In genomic region chr2:64720543-64721325, GRCh38 we compare ENCODE assay signal across 23 cellular contexts.
DNase-seq lines count a peak whose midpoint lies in the region; ATAC-seq and TF ChIP-seq lines count a peak whose summit lies in the region.
"Had no signal": no experiment of that assay in that cellular context is flagged by ENCODE, and none has a peak within 500 bp of the region (broad histone marks: within the 10 kb centered on the region; RNA-seq: fewer than 3 reads in every experiment).

No MANE protein-coding gene starts in this region.

- no peak overlapping the region for H4K5ac ChIP-seq in IMR-90 (ENCODE audit: low read depth, low read length)

- whole genome bisulfite sequencing in IMR-90 (ENCODE audit: extremely low coverage in 2 of 2, insufficient read length in 1 of 2), 2 experiments, result no CpG with 5 or more reads among the region's 5 CpGs
- WGBS in hepatocyte (ENCODE audit: low lambda C conversion rate, missing lambda C conversion rate), result 67% methylated on average over 5 of the region's 5 CpGs

- H2BK20ac ChIP-seq in IMR-90 (ENCODE audit: low read depth, low read length), result no peak overlapping the region

- no peak overlapping the region for H2AK9ac ChIP-seq in IMR-90 (replicated peaks; ENCODE audit: low read depth, low read length, poor library complexity)

- no peak for TF ChIP-seq POLR2A in IMR-90 (IDR thresholded peaks at IDR 0.05; ENCODE audit: low read depth, low read length)

- H3K4me1 ChIP-seq in IMR-90 (ENCODE audit: control insufficient read depth, insufficient read depth, low read length) (no peaks in the 10 kb centered on the region), hepatocyte (ENCODE audit: insufficient read depth) (peaks cover 13% of the 10 kb centered on the region)
- H3K4me1 ChIP-seq: adrenal gland, colonic mucosa had no signal

- H4K91ac ChIP-seq in IMR-90 (ENCODE audit: insufficient read depth, low read depth, low read length), result no peak overlapping the region

- no peak overlapping the region for H3K14ac ChIP-seq in IMR-90 (replicated peaks; ENCODE audit: low read depth, low read length)

- H3K36me3 Mint-ChIP-seq in osteocyte (ENCODE audit: unreplicated experiment), result no peaks in the 10 kb centered on the region
- H3K36me3 Mint-ChIP-seq in chondrocyte (ENCODE audit: low read depth), result no peaks in the 10 kb centered on the region

- H3K18ac ChIP-seq in IMR-90 (ENCODE audit: low read depth, low read length), result no peak overlapping the region

- peak overlapping the region; percentile 35 for H3K27ac Mint-ChIP-seq in osteocyte (ENCODE audit: unreplicated experiment)
- no peak overlapping the region for H3K27ac Mint-ChIP-seq in chondrocyte (ENCODE audit: unreplicated experiment)
- H3K27ac Mint-ChIP-seq: IgD-negative memory B cell had no signal

- H4K20me1 ChIP-seq in IMR-90 (ENCODE audit: insufficient read depth, low read length) (no peaks in the 10 kb centered on the region), hepatocyte (ENCODE audit: insufficient read depth, poor library complexity, severe bottlenecking) (no peaks in the 10 kb centered on the region)

- H3K27ac ChIP-seq in IMR-90 (ENCODE audit: insufficient read depth, low read length), result no peak overlapping the region
- peak overlapping the region; percentile 25 for H3K27ac ChIP-seq in hepatocyte
- H3K27ac ChIP-seq: adrenal gland, colonic mucosa had no signal

- H2BK15ac ChIP-seq in IMR-90 (ENCODE audit: low read depth, low read length), result no peak overlapping the region

- H3K36me3 ChIP-seq in IMR-90 (ENCODE audit: control insufficient read depth, insufficient read depth, low read length), result no peaks in the 10 kb centered on the region
- H3K36me3 ChIP-seq in hepatocyte (replicated peaks; ENCODE audit: insufficient read depth, low read depth), result no peaks in the 10 kb centered on the region
- H3K36me3 ChIP-seq: adrenal gland, colonic mucosa had no signal

- in situ Hi-C loops in IMR-90 (cut with MboI; ENCODE audit: low sequenced_read_pairs), result no loop called here

- dilution Hi-C loops in IMR-90 (cut with HindIII; ENCODE audit: low sequenced_read_pairs, unreplicated experiment), result no loop called here

- H3K4me2 ChIP-seq in IMR-90 (ENCODE audit: low read depth, low read length), result no peak overlapping the region
- peak overlapping the region; percentile 60 for H3K4me2 ChIP-seq in hepatocyte

- H2BK120ac ChIP-seq in IMR-90 (ENCODE audit: low read depth, low read length), result no peak overlapping the region

- no peaks in the 10 kb centered on the region for H3K9me1 ChIP-seq in IMR-90 (ENCODE audit: insufficient read depth, low read length)

- H3K79me2 ChIP-seq in hepatocyte, result peaks cover 8% of the 10 kb centered on the region

- no peak overlapping the region for H3K23ac ChIP-seq in IMR-90 (ENCODE audit: low read depth, low read length)

- H3K9me3 ChIP-seq in IMR-90 (ENCODE audit: control insufficient read depth, insufficient read depth, low read length) (no peaks in the 10 kb centered on the region), hepatocyte (ENCODE audit: low read depth) (no peaks in the 10 kb centered on the region)
- H3K9me3 ChIP-seq: adrenal gland, colonic mucosa had no signal

- BruUV-seq in IMR-90 (replicated peaks; lab: Mats Ljungman, UMichigan), result no TSS peak

- H3K27me3 Mint-ChIP-seq in osteocyte (ENCODE audit: unreplicated experiment), result no peaks in the 10 kb centered on the region
- H3K27me3 Mint-ChIP-seq in chondrocyte (ENCODE audit: low read depth), result no peaks in the 10 kb centered on the region
- H3K27me3 Mint-ChIP-seq: IgD-negative memory B cell had no signal

- no peak for TF ChIP-seq RAD21 in IMR-90 (IDR thresholded peaks at IDR 0.05; ENCODE audit: low read length)

- intact Hi-C loops in IMR-90 (cut with micrococcal nuclease), result no loop called here

- peak overlapping the region; percentile 53 for H2AFZ ChIP-seq in IMR-90 (replicated peaks; ENCODE audit: low read length, poor library complexity)
- peak overlapping the region; percentile 59 for H2AFZ ChIP-seq in hepatocyte

- H3K4me3 ChIP-seq in IMR-90 (ENCODE audit: insufficient read depth, low read depth, low read length) (no peak overlapping the region), hepatocyte (no peak overlapping the region)
- H3K4me3 ChIP-seq: adrenal gland, colonic mucosa, skin epidermis had no signal

- TF ChIP-seq CTCF in IMR-90 (conservative IDR thresholded peaks at IDR 0.05; ENCODE audit: low read depth, low read length), result no peak
- no peak for TF ChIP-seq CTCF in hepatocyte (IDR thresholded peaks at IDR 0.05; ENCODE audit: poor library complexity)
- TF ChIP-seq CTCF in osteocyte (IDR thresholded peaks at IDR 0.05), result no peak
- TF ChIP-seq CTCF in chondrocyte (IDR thresholded peaks at IDR 0.05), result no peak

- H3K79me1 ChIP-seq in IMR-90 (ENCODE audit: low read depth in 1 of 2, low read length in 2 of 2), result no peaks in the 10 kb centered on the region; a peak in 1 of 4 replicates

- CTCF ChIA-PET in IMR-90 (lab: Yijun Ruan, JAX), result no interaction called here

- H3K4me1 Mint-ChIP-seq in osteocyte (ENCODE audit: unreplicated experiment), result peaks cover 8% of the 10 kb centered on the region
- no peaks in the 10 kb centered on the region for H3K4me1 Mint-ChIP-seq in chondrocyte (ENCODE audit: low read depth)

- ATAC-seq in IMR-90 (ENCODE audit: low read depth), result no peak
- ATAC-seq in GM19467 (IDR thresholded peaks at IDR 0.05; ENCODE audit: unreplicated experiment), result no peak
- ATAC-seq: PC-3 had no signal

- no peak overlapping the region for H3K56ac ChIP-seq in IMR-90 (ENCODE audit: extremely low read depth, insufficient read depth, low read length)

- no peak overlapping the region for H2BK5ac ChIP-seq in IMR-90 (ENCODE audit: low read depth, low read length, poor library complexity, severe bottlenecking)

- POLR2A ChIA-PET in IMR-90 (lab: Charles Lee; ENCODE audit: unreplicated experiment), result interaction anchor here (0.5 kb wide), 1 partner anchor 30 kb away, joined by 3 read pairs; no protein-coding TSS in a partner anchor

- H3K9ac ChIP-seq in IMR-90 (ENCODE audit: low read depth, low read length), result no peak overlapping the region

- no peaks in the 10 kb centered on the region for H3K9me2 ChIP-seq in hepatocyte (replicated peaks; ENCODE audit: insufficient read depth)

- no peaks in the 10 kb centered on the region for H3K9me3 Mint-ChIP-seq in osteocyte (ENCODE audit: unreplicated experiment)
- H3K9me3 Mint-ChIP-seq in chondrocyte (ENCODE audit: low read depth), result no peaks in the 10 kb centered on the region
- H3K9me3 Mint-ChIP-seq: IgD-negative memory B cell had no signal

- DNase-seq in AG20443 (ENCODE audit: low spot score), result peak; percentile 14
- DNase-seq in IMR-90, result no peak
- no peak for DNase-seq in hepatocyte (ENCODE audit: low spot score)
- no peak for DNase-seq in osteocyte (ENCODE audit: extremely low spot score, unreplicated experiment)
- DNase-seq in SHP77 treated with DMSO at 0.1 percent for 48 hours (lab: John Stamatoyannopoulos, UW), result no peak
- no peak for DNase-seq in cortex of kidney (lab: John Stamatoyannopoulos, UW)
- DNase-seq in chondrocyte (ENCODE audit: low spot score), result no peak
- DNase-seq: ACHN; activated CD4-positive, CD25-positive, alpha-beta regulatory T cell treated with anti-CD3 and anti-CD28 coated beads, Interleukin-2, amount 50 U/mL, for 72 hours; activated gamma-delta T cell; adrenal gland; colonic mucosa; islet precursor cell; NCI-H1105 treated with DMSO at 0.1 percent for 48 hours; NCI-H2081; NCI-H345; NCI-H774; PC-3; SIG-M5; stimulated activated CD4-positive, alpha-beta T cell treated with anti-CD3 and anti-CD28 coated beads, Interleukin-1b, Interleukin-23, amount 100 ng/mL, for 48 hours had no signal

- no peak overlapping the region for H4K8ac ChIP-seq in IMR-90 (ENCODE audit: low read depth in 2 of 2, low read length in 2 of 2)

- H3K27me3 ChIP-seq in IMR-90 (ENCODE audit: control insufficient read depth, insufficient read depth, low read length) (no peaks in the 10 kb centered on the region), hepatocyte (no peaks in the 10 kb centered on the region)
- H3K27me3 ChIP-seq: adrenal gland, colonic mucosa had no signal

- H2AK5ac ChIP-seq in IMR-90 (ENCODE audit: low read depth, low read length), result no peak overlapping the region

- no peak overlapping the region for H3K4me3 Mint-ChIP-seq in osteocyte (ENCODE audit: unreplicated experiment)
- H3K4me3 Mint-ChIP-seq in chondrocyte (ENCODE audit: unreplicated experiment), result no peak overlapping the region

- H3K4ac ChIP-seq in IMR-90 (ENCODE audit: low read depth, low read length), result no peak overlapping the region

TF ChIP-seq in IMR-90, 13 proteins besides CTCF, POLR2A, EP300 and RAD21:
- no peak for TF ChIP-seq FOS (IDR thresholded peaks at IDR 0.05; ENCODE audit: low read depth, low read length)
